In genomic region chr9:15416880-15417279, GRCh38 we compare ENCODE assay signal across 8 cellular contexts. TPM values are rescaled to one million over a fixed set of nuclear protein-coding genes. Genes with fewer than 3 reads are reported as not detected.
DNase-seq lines count a peak whose midpoint lies in the region; ATAC-seq and TF ChIP-seq lines count a peak whose summit lies in the region.

No MANE protein-coding gene starts in this region.

- H3K9ac ChIP-seq in mammary epithelial cell (ENCODE audit: insufficient read depth, low read length), result no peak overlapping the region

- no peak overlapping the region for H3K27ac ChIP-seq in RWPE2 (ENCODE audit: poor library complexity, severe bottlenecking)
- H3K27ac ChIP-seq in mammary epithelial cell (ENCODE audit: insufficient read depth, low read depth, low read length), result no peak overlapping the region

- H3K4me1 ChIP-seq in RWPE2 (ENCODE audit: insufficient read depth, poor library complexity, severe bottlenecking) (no peaks in the 10 kb centered on the region), mammary epithelial cell (ENCODE audit: insufficient read depth, low read length) (peaks cover 4% of the 10 kb centered on the region)

- dilution Hi-C loops in mammary epithelial cell (cut with HindIII; ENCODE audit: low sequenced_read_pairs), result no loop called here

- H3K4me2 ChIP-seq in mammary epithelial cell (ENCODE audit: insufficient read depth, low read depth, low read length), result no peak overlapping the region

- DNase-seq in EH (ENCODE audit: low read depth) (peak; percentile 52), RWPE2 (ENCODE audit: low spot score) (no peak), mammary epithelial cell (peak; percentile 43), mucosa of gallbladder (ENCODE audit: low spot score) (peak; percentile 58)

- BruUV-seq in mammary epithelial cell (replicated peaks; lab: Mats Ljungman, UMichigan), result no TSS peak

- H3K36me3 ChIP-seq in RWPE2 (ENCODE audit: low read depth), result no peaks in the 10 kb centered on the region
- H3K36me3 ChIP-seq in mammary epithelial cell (ENCODE audit: insufficient read depth, low read length), result no peaks in the 10 kb centered on the region

- H3K27me3 ChIP-seq in RWPE2 (ENCODE audit: insufficient read depth, poor library complexity, severe bottlenecking) (no peaks in the 10 kb centered on the region), mammary epithelial cell (ENCODE audit: insufficient read depth, low read length) (no peaks in the 10 kb centered on the region)

- no peak overlapping the region for H3K4me3 ChIP-seq in RWPE2 (ENCODE audit: severe bottlenecking)
- no peak overlapping the region for H3K4me3 ChIP-seq in mammary epithelial cell (replicated peaks in 1 of 3; ENCODE audit: insufficient read depth in 1 of 3, low read depth in 2 of 3, low read length in 3 of 3)

- CTCF ChIA-PET in mammary epithelial cell (lab: Charles Lee; ENCODE audit: low non-redundant PET), result interaction anchor here (0.7 kb wide), 1 partner anchor 171 kb away, joined by 3 read pairs; no protein-coding TSS in a partner anchor

- WGBS in mammary epithelial cell (ENCODE audit: low coverage, missing lambda C conversion rate), result 13% methylated on average over 2 of the region's 2 CpGs

- H2AFZ ChIP-seq in mammary epithelial cell (ENCODE audit: low read depth, low read length), result peak overlapping the region; percentile 15

- TF ChIP-seq CTCF in RWPE2 (IDR thresholded peaks at IDR 0.05; ENCODE audit: poor library complexity, severe bottlenecking), result peak; percentile 29
- TF ChIP-seq CTCF in mammary epithelial cell (conservative IDR thresholded peaks at IDR 0.05 in 1 of 2, IDR thresholded peaks at IDR 0.05 in 1 of 2; ENCODE audit: extremely low read depth in 1 of 2, insufficient read depth in 1 of 2, low read depth in 1 of 2, low read length in 2 of 2), result peak; percentile 49 to 65

- H3K79me2 ChIP-seq in mammary epithelial cell (ENCODE audit: insufficient read depth, low read length), result no peaks in the 10 kb centered on the region

- intact Hi-C loops in mammary epithelial cell (cut with micrococcal nuclease), result loop anchor here (1.0 to 2.0 kb wide), 2 partner anchors 138 to 206 kb away; no protein-coding TSS in a partner anchor

- H3K9me3 ChIP-seq in RWPE2 (ENCODE audit: severe bottlenecking) (no peaks in the 10 kb centered on the region), mammary epithelial cell (replicated peaks; ENCODE audit: insufficient read depth, low read length) (no peaks in the 10 kb centered on the region)

- in situ Hi-C loops in mammary epithelial cell (cut with MboI; ENCODE audit: low sequenced_read_pairs in 2 of 2), result loop anchor here (25.0 kb wide), 1 partner anchor 205 kb away; no protein-coding TSS in a partner anchor

- H4K20me1 ChIP-seq in mammary epithelial cell (ENCODE audit: insufficient read depth, low read length), result no peaks in the 10 kb centered on the region

- ATAC-seq in GM21786 (IDR thresholded peaks at IDR 0.05; ENCODE audit: unreplicated experiment), result peak; percentile 56
- 0 out of 3 replicates have a peak, but pooled peaks have one; percentile 14 for ATAC-seq in RWPE2 (ENCODE audit: low read depth)
- ATAC-seq in GM21737 (IDR thresholded peaks at IDR 0.05; ENCODE audit: unreplicated experiment), result no peak
- ATAC-seq in GM19467 (IDR thresholded peaks at IDR 0.05; ENCODE audit: unreplicated experiment), result no peak
- ATAC-seq in HG02678 (IDR thresholded peaks at IDR 0.05; ENCODE audit: unreplicated experiment), result no peak

RNA-seq across cellular contexts. Expression of gene SNAPC3, which starts 5.8 kb away (rescaled TPM):
- total RNA-seq in mammary epithelial cell (10 to 100 TPM; 29.9 to 35.2 TPM), mucosa of gallbladder (36.5 TPM)
- 15.8 TPM for polyA plus RNA-seq in mammary epithelial cell
- polyA minus RNA-seq in mammary epithelial cell, result 24.6 TPM

Comparison
In these comparisons a context has a peak if more than half of its experiments do, and no peak if none do; other contexts are left out.
1. ATAC-seq: peak in GM21786 (single experiment) and RWPE2 (single experiment); none in GM21737 (single experiment), GM19467 (single experiment) and HG02678 (single experiment).